16 cellular contexts compared by ENCODE assay signal in genomic region chr7:30247546-30248386, GRCh38. TPM values are rescaled to one million over a fixed set of nuclear protein-coding genes. Genes with fewer than 3 reads are reported as not detected.
DNase-seq lines count a peak whose midpoint lies in the region; ATAC-seq and TF ChIP-seq lines count a peak whose summit lies in the region.
"Had no signal": no experiment of that assay in that cellular context is flagged by ENCODE, and none has a peak within 500 bp of the region (broad histone marks: within the 10 kb centered on the region; RNA-seq: fewer than 3 reads in every experiment).

No MANE protein-coding gene starts in this region.

- H3K4me1 ChIP-seq in mammary epithelial cell (ENCODE audit: insufficient read depth, low read length): peaks cover 3% of the 10 kb centered on the region

- H3K4me3 ChIP-seq in SU-DHL-6 (ENCODE audit: insufficient read depth, low read length, poor library complexity, severe bottlenecking): peak overlapping the region; percentile 7
- no peak overlapping the region for H3K4me3 ChIP-seq in mammary epithelial cell (replicated peaks in 1 of 3; ENCODE audit: insufficient read depth in 1 of 3, low read depth in 2 of 3, low read length in 3 of 3)
- H3K4me3 ChIP-seq: lung, SJSA1, thoracic aorta had no signal

- H3K9ac ChIP-seq in SU-DHL-6 (ENCODE audit: low read length) (peak overlapping the region; percentile 42), mammary epithelial cell (ENCODE audit: insufficient read depth, low read length) (no peak overlapping the region)

- no peaks in the 10 kb centered on the region for H3K79me2 ChIP-seq in SU-DHL-6 (ENCODE audit: insufficient read depth, low read length)
- H3K79me2 ChIP-seq in mammary epithelial cell (ENCODE audit: insufficient read depth, low read length): no peaks in the 10 kb centered on the region

- H4K20me1 ChIP-seq in SU-DHL-6 (ENCODE audit: low read depth, low read length): no peaks in the 10 kb centered on the region
- no peaks in the 10 kb centered on the region for H4K20me1 ChIP-seq in mammary epithelial cell (ENCODE audit: insufficient read depth, low read length)

- no peaks in the 10 kb centered on the region for H3K9me2 ChIP-seq in SU-DHL-6 (replicated peaks; ENCODE audit: insufficient read depth, low read length)

- H3K36me3 ChIP-seq in SU-DHL-6 (ENCODE audit: low read length) (no peaks in the 10 kb centered on the region), mammary epithelial cell (ENCODE audit: insufficient read depth, low read length) (no peaks in the 10 kb centered on the region)
- H3K36me3 ChIP-seq: SJSA1, thoracic aorta had no signal

- intact Hi-C loops in mammary epithelial cell (cut with micrococcal nuclease) (no loop called here), left cardiac atrium (cut with DNase I) (loop anchor here in 1 of 2 donors (10.0 kb wide), 1 partner anchor 73 kb away; no protein-coding TSS in a partner anchor)

- dilution Hi-C loops in mammary epithelial cell (cut with HindIII; ENCODE audit: low sequenced_read_pairs): no loop called here

- H3K9me3 ChIP-seq in SU-DHL-6 (ENCODE audit: insufficient read depth, low read length): no peaks in the 10 kb centered on the region
- no peaks in the 10 kb centered on the region for H3K9me3 ChIP-seq in mammary epithelial cell (replicated peaks; ENCODE audit: insufficient read depth, low read length)
- H3K9me3 ChIP-seq: SJSA1, thoracic aorta had no signal

- H2AFZ ChIP-seq in SU-DHL-6 (ENCODE audit: low read depth, low read length, severe bottlenecking) (peak overlapping the region; percentile 23), mammary epithelial cell (ENCODE audit: low read depth, low read length) (no peak overlapping the region)

- ATAC-seq in GM18868 (IDR thresholded peaks at IDR 0.05; ENCODE audit: unreplicated experiment) (no peak), left cardiac atrium (no peak), esophagus mucosa (no peak)
- ATAC-seq: WTC11 had no signal

- DNase-seq in LHCN-M2 (ENCODE audit: low read depth): peak; percentile 20
- peak; percentile 19 for DNase-seq in NCI-H2171 (lab: John Stamatoyannopoulos, UW)
- DNase-seq in retina: peak; percentile 54
- no peak for DNase-seq in mammary epithelial cell
- no peak for DNase-seq in left cardiac atrium
- DNase-seq: activated naive CD8-positive, alpha-beta T cell treated with anti-CD3 and anti-CD28 coated beads, Interleukin-2, amount 10 ng/mL, durations not matched to agents 7 days and 5 days; hypothalamus; NK-92 treated with Interleukin-12 subunit alpha and Interleukin-12 subunit beta, amount 100 ng/mL, for 24 hours had no signal

- in situ Hi-C loops in mammary epithelial cell (cut with MboI; ENCODE audit: low sequenced_read_pairs in 2 of 2): no loop called here

- H3F3A ChIP-seq in SU-DHL-6 (ENCODE audit: insufficient read depth): no peaks in the 10 kb centered on the region

- CTCF ChIA-PET in mammary epithelial cell (lab: Charles Lee; ENCODE audit: low non-redundant PET): no interaction called here

- BruUV-seq in mammary epithelial cell (replicated peaks; lab: Mats Ljungman, UMichigan): no TSS peak

- WGBS in mammary epithelial cell (ENCODE audit: low coverage, missing lambda C conversion rate): 87% methylated on average over 6 of the region's 6 CpGs

- TF ChIP-seq CTCF in SU-DHL-6 (IDR thresholded peaks at IDR 0.05; ENCODE audit: insufficient read depth, low read length, poor library complexity, severe bottlenecking) (no peak), mammary epithelial cell (conservative IDR thresholded peaks at IDR 0.05 in 1 of 2, IDR thresholded peaks at IDR 0.05 in 1 of 2; ENCODE audit: extremely low read depth in 1 of 2, insufficient read depth in 1 of 2, low read depth in 1 of 2, low read length in 2 of 2) (no peak)

- H3K27ac ChIP-seq in SU-DHL-6 (ENCODE audit: low read depth, low read length) (peak overlapping the region; percentile 69), mammary epithelial cell (ENCODE audit: insufficient read depth, low read depth, low read length) (no peak overlapping the region)
- H3K27ac ChIP-seq: C4-2B, SJSA1, thoracic aorta had no signal

- H3K4me2 ChIP-seq in SU-DHL-6 (ENCODE audit: low read depth, low read length, poor library complexity, severe bottlenecking) (peak overlapping the region; percentile 57), mammary epithelial cell (ENCODE audit: insufficient read depth, low read depth, low read length) (no peak overlapping the region)

- no peaks in the 10 kb centered on the region for H3K27me3 ChIP-seq in SU-DHL-6 (ENCODE audit: low read length)
- no peaks in the 10 kb centered on the region for H3K27me3 ChIP-seq in mammary epithelial cell (ENCODE audit: insufficient read depth, low read length)
- H3K27me3 ChIP-seq: SJSA1 had no signal

RNA-seq across cellular contexts. Expression of gene ZNRF2, which starts 36.6 kb away (rescaled TPM):
- total RNA-seq in LHCN-M2 (2014; rRNA removed) (12.2 and 12.7 TPM in 2 replicates), mammary epithelial cell (10 to 100 TPM; 13.1 to 32.3 TPM), left cardiac atrium (10 to 100 TPM in 1 of 2 donors, 1 to 10 TPM in 1; 7.7 to 10.2 TPM), esophagus mucosa (14.5 TPM)
- 2.0 TPM for polyA plus RNA-seq in LHCN-M2 (2012)
- polyA plus RNA-seq in mammary epithelial cell: 4.3 TPM
- polyA minus RNA-seq in mammary epithelial cell: 1.4 TPM

Comparison
In these comparisons a context has a peak if more than half of its experiments do, and no peak if none do; other contexts are left out.
1. DNase-seq: peak in LHCN-M2 (single experiment), NCI-H2171 (single experiment) and retina (single experiment); none in mammary epithelial cell (single experiment) and left cardiac atrium (single experiment).